Comparison of ENCODE assay signal across 9 cellular contexts in the genomic region with DNA sequence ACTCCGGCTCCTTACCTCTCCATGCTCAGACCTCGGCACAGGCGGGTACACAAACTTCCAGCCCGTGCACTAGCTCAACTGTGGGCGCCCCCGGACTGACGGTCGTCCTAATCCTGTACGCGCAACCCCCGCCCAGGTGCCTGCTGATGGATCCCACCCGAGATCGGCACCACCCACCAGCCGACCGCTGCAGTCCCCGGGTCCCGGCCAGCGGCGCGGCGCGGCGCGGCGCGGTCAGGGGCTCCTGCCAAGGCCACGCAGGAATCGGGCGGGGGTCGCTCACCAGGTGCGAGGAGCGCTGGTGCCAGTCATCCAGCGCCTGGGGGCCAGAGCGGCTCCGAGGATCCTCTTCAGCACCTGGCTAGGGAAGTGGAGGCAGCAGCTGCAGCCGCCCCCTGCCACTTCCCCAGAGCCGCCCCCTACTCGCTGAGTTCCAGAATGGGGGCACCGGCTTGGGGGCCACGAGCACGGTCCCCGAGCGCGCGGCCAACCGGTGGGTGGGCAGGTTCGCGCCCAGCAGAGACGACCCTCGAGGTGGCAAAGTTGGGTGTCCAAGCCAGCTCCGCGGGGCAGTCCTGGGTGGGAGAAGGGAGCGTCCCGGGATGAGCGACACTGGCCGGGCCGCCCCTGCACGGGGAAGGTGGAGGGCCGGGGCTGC. TPM values are rescaled to one million over a fixed set of nuclear protein-coding genes. Genes with fewer than 3 reads are reported as not detected.
DNase-seq lines count a peak whose midpoint lies in the region; ATAC-seq and TF ChIP-seq lines count a peak whose summit lies in the region.
"Had no signal": no experiment of that assay in that cellular context is flagged by ENCODE, and none has a peak within 500 bp of the region (broad histone marks: within the 10 kb centered on the region; RNA-seq: fewer than 3 reads in every experiment).

No MANE protein-coding gene starts in this region.

- CTCF ChIA-PET in mammary epithelial cell (lab: Charles Lee; ENCODE audit: low non-redundant PET), result interaction anchor here (0.6 kb wide), 1 partner anchor 377 kb away, joined by 3 read pairs; no protein-coding TSS in a partner anchor
- CTCF ChIA-PET in activated CD8-positive, alpha-beta T cell treated with anti-CD3 and anti-CD28 coated beads, Interleukin-2, amount 10 ng/mL, durations not matched to agents 7 days and 5 days (lab: Charles Lee), result no interaction called here

- no peak for TF ChIP-seq EP300 in upper lobe of left lung (IDR thresholded peaks at IDR 0.05)

- peaks cover 39% of the 10 kb centered on the region for H3K27me3 Mint-ChIP-seq in activated T-cell treated with anti-CD3 and anti-CD28 coated beads, Interleukin-2, amount 50 U/mL, for 24 hours
- H3K27me3 Mint-ChIP-seq in activated CD8-positive, alpha-beta T cell treated with anti-CD3 and anti-CD28 coated beads, Interleukin-2, amount 10 ng/mL, durations not matched to agents 7 days and 5 days (ENCODE audit: low read depth), result peaks cover 15% of the 10 kb centered on the region

- no TSS peak for BruUV-seq in mammary epithelial cell (replicated peaks; lab: Mats Ljungman, UMichigan)

- no peak for TF ChIP-seq CTCF in mammary epithelial cell (conservative IDR thresholded peaks at IDR 0.05 in 1 of 2, IDR thresholded peaks at IDR 0.05 in 1 of 2; ENCODE audit: extremely low read depth in 1 of 2, insufficient read depth in 1 of 2, low read depth in 1 of 2, low read length in 2 of 2)
- no peak for TF ChIP-seq CTCF in upper lobe of left lung (IDR thresholded peaks at IDR 0.05)

- POLR2A ChIA-PET in activated CD8-positive, alpha-beta T cell treated with anti-CD3 and anti-CD28 coated beads, Interleukin-2, amount 10 ng/mL, durations not matched to agents 7 days and 5 days (lab: Charles Lee), result no interaction called here

- H3K4me3 Mint-ChIP-seq in activated T-cell treated with anti-CD3 and anti-CD28 coated beads, Interleukin-2, amount 50 U/mL, for 24 hours, result peak overlapping the region; percentile 39
- no peak overlapping the region for H3K4me3 Mint-ChIP-seq in activated CD8-positive, alpha-beta T cell treated with anti-CD3 and anti-CD28 coated beads, Interleukin-2, amount 10 ng/mL, durations not matched to agents 7 days and 5 days

- dilution Hi-C loops in mammary epithelial cell (cut with HindIII; ENCODE audit: low sequenced_read_pairs), result loop anchor here (25.0 kb wide), 1 partner anchor 183 kb away; no protein-coding TSS in a partner anchor

- H3K27me3 ChIP-seq in mammary epithelial cell (ENCODE audit: insufficient read depth, low read length) (no peaks in the 10 kb centered on the region), upper lobe of left lung (peaks cover 0 to 16% (median 5%) of the 10 kb centered on the region in 4 donors)

- TF ChIP-seq POLR2A in upper lobe of left lung (IDR thresholded peaks at IDR 0.05), result no peak

- no peaks in the 10 kb centered on the region for H4K20me1 ChIP-seq in mammary epithelial cell (ENCODE audit: insufficient read depth, low read length)

- peaks cover 20% of the 10 kb centered on the region for H3K4me1 ChIP-seq in mammary epithelial cell (ENCODE audit: insufficient read depth, low read length)
- peaks cover 6 to 31% (median 21%) of the 10 kb centered on the region in 4 donors for H3K4me1 ChIP-seq in upper lobe of left lung

- WGBS in mammary epithelial cell (ENCODE audit: low coverage, missing lambda C conversion rate), result 3% methylated on average over 16 of the region's 59 CpGs
- WGBS in upper lobe of left lung, 2 donors, result 4 to 9% methylated on average over 14 to 30 of the region's 59 CpGs

- H3K79me2 ChIP-seq in mammary epithelial cell (ENCODE audit: insufficient read depth, low read length), result peaks cover 71% of the 10 kb centered on the region

- H3K27ac Mint-ChIP-seq in activated T-cell treated with anti-CD3 and anti-CD28 coated beads, Interleukin-2, amount 50 U/mL, for 24 hours, result no peak overlapping the region
- no peak overlapping the region for H3K27ac Mint-ChIP-seq in activated CD8-positive, alpha-beta T cell treated with anti-CD3 and anti-CD28 coated beads, Interleukin-2, amount 10 ng/mL, durations not matched to agents 7 days and 5 days

- DNase-seq in activated T-cell treated with anti-CD3 and anti-CD28 coated beads, Interleukin-2, amount 50 U/mL, for 24 hours, result peak; percentile 29
- DNase-seq in activated T-cell treated with anti-CD3 and anti-CD28 coated beads, Interleukin-2, amount 50 U/mL, for 1 hour, result no peak
- DNase-seq in mammary epithelial cell, result peak; percentile 20
- no peak for DNase-seq in left lobe of liver (ENCODE audit: low spot score)
- peak in 1 of 2 donors; percentile 85 for DNase-seq in upper lobe of left lung
- DNase-seq in activated CD8-positive, alpha-beta T cell treated with anti-CD3 and anti-CD28 coated beads, Interleukin-2, amount 10 ng/mL, durations not matched to agents 7 days and 5 days, result no peak
- no peak for DNase-seq in NCI-H524 treated with DMSO at 0.1 percent for 48 hours (lab: John Stamatoyannopoulos, UW)
- DNase-seq: NCI-H2081 treated with DMSO at 0.1 percent for 48 hours had no signal

- intact Hi-C loops in mammary epithelial cell (cut with micrococcal nuclease), result loop anchor here (2.0 to 10.0 kb wide), 6 partner anchors 103 to 681 kb away; no protein-coding TSS in a partner anchor

- peak overlapping the region; percentile 55 to 86 (median 78) for H3K4me3 ChIP-seq in mammary epithelial cell (replicated peaks in 1 of 3; ENCODE audit: insufficient read depth in 1 of 3, low read depth in 2 of 3, low read length in 3 of 3)
- peak overlapping the region; percentile 44 to 73 (median 58) for H3K4me3 ChIP-seq in upper lobe of left lung

- ATAC-seq in left lobe of liver, result peak; percentile 4
- ATAC-seq in upper lobe of left lung (ENCODE audit: low FRiP score in 2 of 2), result peak in 1 of 2 donors; percentile 8
- ATAC-seq in HG03571 (IDR thresholded peaks at IDR 0.05; ENCODE audit: unreplicated experiment), result no peak
- ATAC-seq in activated CD8-positive, alpha-beta T cell treated with anti-CD3 and anti-CD28 coated beads, Interleukin-2, amount 10 ng/mL, durations not matched to agents 7 days and 5 days, result no peak

- H3K36me3 Mint-ChIP-seq in activated T-cell treated with anti-CD3 and anti-CD28 coated beads, Interleukin-2, amount 50 U/mL, for 24 hours (ENCODE audit: low read depth), result no peaks in the 10 kb centered on the region
- no peaks in the 10 kb centered on the region for H3K36me3 Mint-ChIP-seq in activated CD8-positive, alpha-beta T cell treated with anti-CD3 and anti-CD28 coated beads, Interleukin-2, amount 10 ng/mL, durations not matched to agents 7 days and 5 days (ENCODE audit: low read depth)

- in situ Hi-C loops in mammary epithelial cell (cut with MboI; ENCODE audit: low sequenced_read_pairs in 2 of 2), result loop anchor here in 1 of 2 donors (25.0 kb wide), 3 partner anchors 183 to 683 kb away; no protein-coding TSS in a partner anchor

- peaks cover 9% of the 10 kb centered on the region for H3K4me1 Mint-ChIP-seq in activated T-cell treated with anti-CD3 and anti-CD28 coated beads, Interleukin-2, amount 50 U/mL, for 24 hours (ENCODE audit: low read depth)
- peaks cover 2% of the 10 kb centered on the region for H3K4me1 Mint-ChIP-seq in activated CD8-positive, alpha-beta T cell treated with anti-CD3 and anti-CD28 coated beads, Interleukin-2, amount 10 ng/mL, durations not matched to agents 7 days and 5 days (ENCODE audit: low read depth)

- peak overlapping the region; percentile 84 for H3K9ac ChIP-seq in mammary epithelial cell (ENCODE audit: insufficient read depth, low read length)

- H3K9me3 ChIP-seq in mammary epithelial cell (replicated peaks; ENCODE audit: insufficient read depth, low read length), result no peaks in the 10 kb centered on the region
- no peaks in the 10 kb centered on the region for H3K9me3 ChIP-seq in upper lobe of left lung

- H2AFZ ChIP-seq in mammary epithelial cell (ENCODE audit: low read depth, low read length), result peak overlapping the region; percentile 89

- H3K4me2 ChIP-seq in mammary epithelial cell (ENCODE audit: insufficient read depth, low read depth, low read length), result peak overlapping the region; percentile 99

- H3K27ac ChIP-seq in mammary epithelial cell (ENCODE audit: insufficient read depth, low read depth, low read length) (peak overlapping the region; percentile 26), upper lobe of left lung (peak overlapping the region; percentile 24 to 92 (median 68))

- peaks cover 9% of the 10 kb centered on the region for H3K36me3 ChIP-seq in mammary epithelial cell (ENCODE audit: insufficient read depth, low read length)
- H3K36me3 ChIP-seq in upper lobe of left lung, result peaks cover 0 to 10% (median 3%) of the 10 kb centered on the region in 4 donors

- no peaks in the 10 kb centered on the region for H3K9me3 Mint-ChIP-seq in activated T-cell treated with anti-CD3 and anti-CD28 coated beads, Interleukin-2, amount 50 U/mL, for 24 hours
- no peaks in the 10 kb centered on the region for H3K9me3 Mint-ChIP-seq in activated CD8-positive, alpha-beta T cell treated with anti-CD3 and anti-CD28 coated beads, Interleukin-2, amount 10 ng/mL, durations not matched to agents 7 days and 5 days (ENCODE audit: insufficient read depth)

RNA-seq across cellular contexts. Expression of gene SEMA5A, which starts 0.4 kb away (rescaled TPM):
- total RNA-seq in mammary epithelial cell (10 to 100 TPM; 11.8 to 25.8 TPM), left lobe of liver (5.7 TPM), upper lobe of left lung (10 to 100 TPM in 5 of 6 donors, 1 to 10 TPM in 1; 5.2 to 40.5 (median 27.5) TPM)
- 5.3 TPM for polyA plus RNA-seq in mammary epithelial cell
- 10.6 TPM for polyA minus RNA-seq in mammary epithelial cell
- not detected for total RNA-seq in activated CD8-positive, alpha-beta T cell treated with anti-CD3 and anti-CD28 coated beads, Interleukin-2, amount 10 ng/mL, durations not matched to agents 7 days and 5 days

Comparison
In these comparisons a context has a peak if more than half of its experiments do, and no peak if none do; other contexts are left out.
1. DNase-seq: peak in activated T-cell treated with anti-CD3 and anti-CD28 coated beads, Interleukin-2, amount 50 U/mL, for 24 hours (single experiment) and mammary epithelial cell (single experiment); none in activated T-cell treated with anti-CD3 and anti-CD28 coated beads, Interleukin-2, amount 50 U/mL, for 1 hour (single experiment), left lobe of liver (single experiment), activated CD8-positive, alpha-beta T cell treated with anti-CD3 and anti-CD28 coated beads, Interleukin-2, amount 10 ng/mL, durations not matched to agents 7 days and 5 days (single experiment) and NCI-H524 treated with DMSO at 0.1 percent for 48 hours (single experiment).